ENCODE assay signal across 32 cellular contexts in the genomic region with DNA sequence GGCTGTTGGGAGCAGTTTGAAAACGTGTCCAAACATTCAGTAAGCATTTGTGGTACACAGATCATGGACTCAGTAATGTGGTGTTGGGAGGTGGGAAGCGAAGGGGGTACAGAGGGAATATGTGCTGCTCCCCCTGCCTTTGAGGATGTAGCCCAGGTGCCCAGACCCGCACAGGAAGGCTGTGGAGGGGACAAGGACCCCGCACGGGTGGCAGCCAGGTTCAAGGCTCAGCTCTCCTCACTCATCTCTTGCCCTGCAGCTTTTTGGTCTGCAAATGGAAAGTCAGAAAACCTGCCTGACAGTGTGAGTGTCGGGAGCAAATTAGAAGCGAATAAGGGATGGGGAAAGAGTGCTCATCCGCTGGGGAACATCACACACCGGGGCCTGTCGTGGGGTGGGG. TPM values are rescaled to one million over a fixed set of nuclear protein-coding genes. Genes with fewer than 3 reads are reported as not detected.
"Had no signal": no experiment of that assay in that cellular context is flagged by ENCODE, and none has a peak within 500 bp of the region (broad histone marks: within the 10 kb centered on the region; RNA-seq: fewer than 3 reads in every experiment).

No MANE protein-coding gene starts in this region.

- H3K4me3 ChIP-seq: neural progenitor cell, pancreas, psoas muscle, right lobe of liver, sigmoid colon, stomach, thoracic aorta, thyroid gland, tibial nerve, upper lobe of left lung, vagina had no signal

- DNase-seq: naive B cell; naive thymus-derived CD8-positive, alpha-beta T cell; nucleus accumbens; psoas muscle; right cardiac atrium; sigmoid colon; small intestine; stimulated activated CD4-positive, alpha-beta T cell treated with anti-CD3 and anti-CD28 coated beads, Interleukin-12 subunit alpha, Interleukin-12 subunit beta, amount 100 ng/mL, for 4 hours; stimulated activated CD4-positive, alpha-beta T cell treated with anti-CD3 and anti-CD28 coated beads, Interleukin-1b, Interleukin-23, amount 100 ng/mL, for 48 hours; stimulated activated CD4-positive, alpha-beta T cell treated with anti-CD3 and anti-CD28 coated beads, Interleukin-4, amount 100 ng/mL, for 1 hour; stimulated activated naive B cell treated with anti-CD40 and anti-IgM and Interleukin-4, amounts not matched to agents 10 μg/mL and 1 μg/mL and 100 μg/mL, for 72 hours; stimulated activated naive CD4-positive, alpha-beta T cell treated with Interleukin-2 at 50 U/mL for 16 hours; stomach; thyroid gland; trophoblast cell; upper lobe of left lung had no signal

- H3K4me1 ChIP-seq: neural progenitor cell, pancreas, psoas muscle, right lobe of liver, sigmoid colon, stomach, thyroid gland, tibial nerve, upper lobe of left lung, vagina had no signal

- H3K4me3 Mint-ChIP-seq: naive B cell; naive thymus-derived CD8-positive, alpha-beta T cell; nephron; neural progenitor cell; stimulated activated effector memory CD8-positive, alpha-beta T cell treated with anti-CD3 and anti-CD28 coated beads, Interleukin-12 subunit alpha, Interleukin-12 subunit beta, amount 100 ng/mL, for 72 hours; stimulated activated naive B cell treated with anti-CD40 and anti-IgM and Interleukin-4, amounts not matched to agents 10 μg/mL and 1 μg/mL and 100 μg/mL, for 72 hours; stimulated activated naive CD8-positive, alpha-beta T cell treated with anti-CD3 and anti-CD28 coated beads, Interleukin-15, Interleukin-2, amounts not matched to agents 100 ng/mL and 50 ng/mL, for 24 hours had no signal

- ATAC-seq: naive thymus-derived CD8-positive, alpha-beta T cell; pancreas; psoas muscle; right cardiac atrium; right lobe of liver; stimulated activated effector memory CD8-positive, alpha-beta T cell treated with anti-CD3 and anti-CD28 coated beads, Interleukin-12 subunit alpha, Interleukin-12 subunit beta, amount 100 ng/mL, for 72 hours; stimulated activated naive B cell treated with anti-CD40 and anti-IgM and Interleukin-4, amounts not matched to agents 10 μg/mL and 1 μg/mL and 100 μg/mL, for 72 hours had no signal

- H3K4me1 Mint-ChIP-seq: naive B cell; naive thymus-derived CD8-positive, alpha-beta T cell; nephron; stimulated activated effector memory CD8-positive, alpha-beta T cell treated with anti-CD3 and anti-CD28 coated beads, Interleukin-12 subunit alpha, Interleukin-12 subunit beta, amount 100 ng/mL, for 72 hours; stimulated activated naive B cell treated with anti-CD40 and anti-IgM and Interleukin-4, amounts not matched to agents 10 μg/mL and 1 μg/mL and 100 μg/mL, for 72 hours had no signal

- H3K9me3 ChIP-seq: neutrophil, pancreas, psoas muscle, right lobe of liver, thoracic aorta, thyroid gland, upper lobe of left lung, vagina had no signal

- H3K9ac ChIP-seq: neural progenitor cell had no signal

- H3K36me3 ChIP-seq: neural progenitor cell, neutrophil, pancreas, right lobe of liver, sigmoid colon, stomach, thoracic aorta, thyroid gland, tibial nerve, upper lobe of left lung, vagina had no signal

- H3K27ac Mint-ChIP-seq: naive B cell; naive thymus-derived CD8-positive, alpha-beta T cell; nephron; neural progenitor cell; progenitor cell of endocrine pancreas; stimulated activated effector memory CD8-positive, alpha-beta T cell treated with anti-CD3 and anti-CD28 coated beads, Interleukin-12 subunit alpha, Interleukin-12 subunit beta, amount 100 ng/mL, for 72 hours; stimulated activated naive B cell treated with anti-CD40 and anti-IgM and Interleukin-4, amounts not matched to agents 10 μg/mL and 1 μg/mL and 100 μg/mL, for 72 hours; stimulated activated naive CD8-positive, alpha-beta T cell treated with anti-CD3 and anti-CD28 coated beads, Interleukin-15, Interleukin-2, amounts not matched to agents 100 ng/mL and 50 ng/mL, for 24 hours had no signal

- H3K36me3 Mint-ChIP-seq: naive B cell; naive thymus-derived CD8-positive, alpha-beta T cell; neural progenitor cell; stimulated activated effector memory CD8-positive, alpha-beta T cell treated with anti-CD3 and anti-CD28 coated beads, Interleukin-12 subunit alpha, Interleukin-12 subunit beta, amount 100 ng/mL, for 72 hours; stimulated activated naive B cell treated with anti-CD40 and anti-IgM and Interleukin-4, amounts not matched to agents 10 μg/mL and 1 μg/mL and 100 μg/mL, for 72 hours had no signal

- FAIRE-seq: pancreas, small intestine, urothelium cell line had no signal

- H3K27ac ChIP-seq: neural progenitor cell, neutrophil, pancreas, psoas muscle, right lobe of liver, sigmoid colon, stomach, thoracic aorta, thyroid gland, tibial nerve, upper lobe of left lung, vagina had no signal

- H3K9me3 Mint-ChIP-seq: stimulated activated effector memory CD8-positive, alpha-beta T cell treated with anti-CD3 and anti-CD28 coated beads, Interleukin-12 subunit alpha, Interleukin-12 subunit beta, amount 100 ng/mL, for 72 hours; stimulated activated naive CD8-positive, alpha-beta T cell treated with anti-CD3 and anti-CD28 coated beads, Interleukin-15, Interleukin-2, amounts not matched to agents 100 ng/mL and 50 ng/mL, for 24 hours had no signal

RNA-seq across cellular contexts. Expression of gene EN2, which starts 27.3 kb away (rescaled TPM):
- total RNA-seq: naive thymus-derived CD8-positive, alpha-beta T cell; pancreas; progenitor cell of endocrine pancreas; right lobe of liver; stomach; subcutaneous adipose tissue; temporal lobe; upper lobe of left lung; ureter had no signal
- polyA plus RNA-seq: naive thymus-derived CD8-positive, alpha-beta T cell; neural cell; pancreas; sigmoid colon; small intestine had no signal
